ENCODE assay signal across 27 cellular contexts in genomic region chr5:93807860-93808259, GRCh38.
"Had no signal": no experiment of that assay in that cellular context is flagged by ENCODE, and none has a peak within 500 bp of the region (broad histone marks: within the 10 kb centered on the region; RNA-seq: fewer than 3 reads in every experiment).

No MANE protein-coding gene starts in this region.

- DNase-seq: activated CD4-positive, alpha-beta memory T cell treated with anti-CD3 and anti-CD28 coated beads for 36 hours; activated CD4-positive, alpha-beta T cell treated with anti-CD3 and anti-CD28 coated beads for 36 hours; activated CD4-positive, alpha-beta T cell treated with anti-CD3 and anti-CD28 coated beads, Interleukin-2, amount 10 ng/mL, durations not matched to agents 24 days and 14 days; activated CD4-positive, CD25-positive, alpha-beta regulatory T cell; activated CD4-positive, CD25-positive, alpha-beta regulatory T cell treated with anti-CD3 and anti-CD28 coated beads, Interleukin-2, amount 50 U/mL, for 72 hours; activated CD8-positive, alpha-beta memory T cell treated with anti-CD3 and anti-CD28 coated beads, Interleukin-2, amount 10 ng/mL, durations not matched to agents 7 days and 5 days; activated CD8-positive, alpha-beta memory T cell treated with anti-CD3 and anti-CD28 coated beads, Interleukin-2, amount 50 U/mL, for 4 hours; activated CD8-positive, alpha-beta T cell treated with anti-CD3 and anti-CD28 coated beads, Interleukin-2, amount 10 ng/mL, durations not matched to agents 7 days and 5 days; activated effector memory CD4-positive, alpha-beta T cell treated with anti-CD3 and anti-CD28 coated beads, Interleukin-2, amount 50 U/mL, for 16 hours; activated naive CD4-positive, alpha-beta T cell treated with anti-CD3 and anti-CD28 coated beads for 36 hours; activated naive CD8-positive, alpha-beta T cell treated with anti-CD3 and anti-CD28 coated beads for 36 hours; activated naive CD8-positive, alpha-beta T cell treated with anti-CD3 and anti-CD28 coated beads, Interleukin-2, amount 50 U/mL, for 24 hours; activated T-cell treated with anti-CD3 and anti-CD28 coated beads, Interleukin-2, amount 50 U/mL, for 1 hour; activated T-cell treated with anti-CD3 and anti-CD28 coated beads, Interleukin-2, amount 50 U/mL, for 48 hours; adrenal gland; amygdala; aorta; body of pancreas; caudate nucleus; cortex of kidney; dermis blood vessel endothelial cell; effector CD4-positive, alpha-beta T cell; foreskin fibroblast; head of caudate nucleus; hippocampal formation; T1000 had no signal

- ATAC-seq: activated CD4-positive, alpha-beta T cell treated with anti-CD3 and anti-CD28 coated beads for 36 hours; activated CD8-positive, alpha-beta memory T cell treated with anti-CD3 and anti-CD28 coated beads, Interleukin-2, amount 10 ng/mL, durations not matched to agents 7 days and 5 days; activated CD8-positive, alpha-beta T cell treated with anti-CD3 and anti-CD28 coated beads, Interleukin-2, amount 10 ng/mL, durations not matched to agents 7 days and 5 days; activated naive CD8-positive, alpha-beta T cell treated with anti-CD3 and anti-CD28 coated beads, Interleukin-2, amount 50 U/mL, for 24 hours; body of pancreas; esophagus mucosa had no signal

- H3K4me3 ChIP-seq: adrenal gland, body of pancreas had no signal
